Comparison of ENCODE assay signal across 1 cellular context in genomic region chr1:30729906-30730305, GRCh38.
TF ChIP-seq lines count a peak whose summit lies in the region.

No MANE protein-coding gene starts in this region.

TF ChIP-seq in K562, 482 proteins besides CTCF, POLR2A, EP300 and RAD21:
- TF ChIP-seq HDAC2 (IDR thresholded peaks at IDR 0.05) (no peak), ZBTB17 (CRISPR knock-in tag; IDR thresholded peaks at IDR 0.05) (0 out of 2 replicates have a peak, but pooled peaks have one; percentile 4)
